Comparison of ENCODE assay signal across 1 cellular context in the genomic region with DNA sequence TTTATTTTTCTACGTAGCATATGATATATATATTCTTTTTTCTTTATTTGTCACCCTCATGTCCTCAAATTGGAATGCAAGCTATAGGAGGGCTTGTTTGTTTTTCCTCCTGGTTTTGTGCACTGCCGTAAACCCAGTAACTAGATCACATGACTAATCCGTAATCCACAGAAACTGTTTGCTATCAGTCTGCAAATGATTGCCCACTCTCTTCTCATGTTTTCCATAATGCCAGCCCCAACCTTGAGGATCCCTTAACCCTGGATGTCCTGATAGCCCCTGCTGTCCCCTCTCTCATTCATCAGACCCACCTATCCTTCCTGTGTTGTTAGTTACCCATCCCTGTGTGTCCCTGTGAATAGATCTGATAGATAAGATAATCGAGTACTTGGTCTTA.
TF ChIP-seq lines count a peak whose summit lies in the region.

No MANE protein-coding gene starts in this region.

TF ChIP-seq in HEK293, 187 proteins besides CTCF, POLR2A, EP300 and RAD21 (continued from another document):
- TF ChIP-seq, protein P1, sequence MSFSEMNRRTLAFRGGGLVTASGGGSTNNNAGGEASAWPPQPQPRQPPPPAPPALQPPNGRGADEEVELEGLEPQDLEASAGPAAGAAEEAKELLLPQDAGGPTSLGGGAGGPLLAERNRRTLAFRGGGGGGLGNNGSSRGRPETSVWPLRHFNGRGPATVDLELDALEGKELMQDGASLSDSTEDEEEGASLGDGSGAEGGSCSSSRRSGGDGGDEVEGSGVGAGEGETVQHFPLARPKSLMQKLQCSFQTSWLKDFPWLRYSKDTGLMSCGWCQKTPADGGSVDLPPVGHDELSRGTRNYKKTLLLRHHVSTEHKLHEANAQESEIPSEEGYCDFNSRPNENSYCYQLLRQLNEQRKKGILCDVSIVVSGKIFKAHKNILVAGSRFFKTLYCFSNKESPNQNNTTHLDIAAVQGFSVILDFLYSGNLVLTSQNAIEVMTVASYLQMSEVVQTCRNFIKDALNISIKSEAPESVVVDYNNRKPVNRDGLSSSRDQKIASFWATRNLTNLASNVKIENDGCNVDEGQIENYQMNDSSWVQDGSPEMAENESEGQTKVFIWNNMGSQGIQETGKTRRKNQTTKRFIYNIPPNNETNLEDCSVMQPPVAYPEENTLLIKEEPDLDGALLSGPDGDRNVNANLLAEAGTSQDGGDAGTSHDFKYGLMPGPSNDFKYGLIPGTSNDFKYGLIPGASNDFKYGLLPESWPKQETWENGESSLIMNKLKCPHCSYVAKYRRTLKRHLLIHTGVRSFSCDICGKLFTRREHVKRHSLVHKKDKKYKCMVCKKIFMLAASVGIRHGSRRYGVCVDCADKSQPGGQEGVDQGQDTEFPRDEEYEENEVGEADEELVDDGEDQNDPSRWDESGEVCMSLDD (tag by site-specific recombination; IDR thresholded peaks at IDR 0.05): no peak
- no peak for TF ChIP-seq ZNF174 (tag by site-specific recombination; IDR thresholded peaks at IDR 0.05)
- peak; percentile 36; the same call in 1 of the 2 replicates for TF ChIP-seq ZBTB48 (tag by site-specific recombination; IDR thresholded peaks at IDR 0.05)
- TF ChIP-seq OSR2 (tag by site-specific recombination; IDR thresholded peaks at IDR 0.05): 0 out of 2 replicates have a peak, but pooled peaks have one; percentile 5
TF ChIP-seq in HEK293: peak in this region for 4.
